9 cellular contexts compared by ENCODE assay signal in the genomic region with DNA sequence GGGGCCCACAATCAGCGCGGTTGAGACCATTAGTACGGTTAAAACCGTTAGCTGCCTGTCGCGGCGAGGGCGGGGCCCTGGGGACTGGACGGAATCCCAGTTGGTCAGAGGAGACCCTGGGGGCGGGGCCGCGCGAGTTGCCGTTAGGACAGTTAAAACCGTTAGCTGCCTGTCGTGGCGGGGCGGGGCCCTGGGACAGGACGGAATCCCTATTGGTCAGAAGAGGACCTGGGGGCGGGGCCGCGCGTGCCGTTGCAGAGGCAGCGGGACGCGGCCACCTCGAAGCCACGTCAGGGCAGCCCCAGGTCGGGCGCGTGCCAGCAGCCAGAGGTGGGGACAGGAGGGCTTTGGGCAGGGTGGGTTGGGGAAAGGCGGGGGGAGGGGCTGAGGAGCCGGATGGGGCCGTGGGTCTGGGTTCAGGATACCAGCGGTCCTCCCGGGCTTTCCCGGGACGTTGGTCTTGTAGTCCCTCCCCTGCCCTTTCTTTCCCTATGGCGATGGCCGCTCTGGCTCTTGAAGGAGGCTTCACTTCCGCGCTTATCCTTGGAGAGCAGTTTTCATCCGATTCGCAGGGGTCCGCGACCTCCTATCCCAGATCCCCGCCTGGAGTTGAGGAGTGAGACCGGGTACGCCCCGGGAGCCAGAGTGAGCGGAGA. TPM values are rescaled to one million over a fixed set of nuclear protein-coding genes. Genes with fewer than 3 reads are reported as not detected.
A peak's percentile ranks its signal among the peaks of the same experiment; 100 is the strongest.
DNase-seq lines count a peak whose midpoint lies in the region; ATAC-seq and TF ChIP-seq lines count a peak whose summit lies in the region.
"Had no signal": no experiment of that assay in that cellular context is flagged by ENCODE, and none has a peak within 500 bp of the region (broad histone marks: within the 10 kb centered on the region; RNA-seq: fewer than 3 reads in every experiment).

No MANE protein-coding gene starts in this region.

- in situ Hi-C loops in HAP-1 (cut with MboI; ENCODE audit: low sequenced_read_pairs), result no loop called here

- ATAC-seq in GM23338, result peak; percentile 96
- ATAC-seq in GM18520 (IDR thresholded peaks at IDR 0.05; ENCODE audit: unreplicated experiment), result no peak

- H3K36me3 ChIP-seq in GM23338 (ENCODE audit: insufficient read depth) (no peaks in the 10 kb centered on the region), skeletal muscle satellite cell (ENCODE audit: insufficient read depth, low read length) (no peaks in the 10 kb centered on the region), HAP-1 (replicated peaks) (no peaks in the 10 kb centered on the region)
- H3K36me3 ChIP-seq: neutrophil had no signal

- no peak overlapping the region for H3K4me3 Mint-ChIP-seq in GM23338

- H3K4me1 ChIP-seq in GM23338 (ENCODE audit: insufficient read depth), result no peaks in the 10 kb centered on the region
- peaks cover 6% of the 10 kb centered on the region for H3K4me1 ChIP-seq in skeletal muscle satellite cell (ENCODE audit: control insufficient read depth, insufficient read depth, low read length)
- no peaks in the 10 kb centered on the region for H3K4me1 ChIP-seq in HAP-1

- H3K9me3 Mint-ChIP-seq in GM23338, result peaks cover 9% of the 10 kb centered on the region

- DNase-seq in GM23338 (ENCODE audit: low spot score), result peak; percentile 96
- DNase-seq in caudate nucleus (lab: John Stamatoyannopoulos, UW), result peak in 35 of 61 donors; percentile 4 to 63 (median 25)
- peak; percentile 95 for DNase-seq in iris pigment epithelial cell (ENCODE audit: low read depth)
- DNase-seq in HAP-1 (ENCODE audit: low spot score in 2 of 2), result no peak
- no peak for DNase-seq in inferior parietal cortex (ENCODE audit: extremely low spot score)
- DNase-seq in NCI-H2227 (lab: John Stamatoyannopoulos, UW; ENCODE audit: unreplicated experiment), result no peak

- H3K27me3 ChIP-seq in GM23338 (ENCODE audit: insufficient read depth) (no peaks in the 10 kb centered on the region; the same call in 1 of the 2 replicates), skeletal muscle satellite cell (ENCODE audit: control insufficient read depth, insufficient read depth, low read length) (no peaks in the 10 kb centered on the region), HAP-1 (ENCODE audit: low read depth) (no peaks in the 10 kb centered on the region)

- H2AFZ ChIP-seq in GM23338, result peak overlapping the region; percentile 89

- peak overlapping the region; percentile 91 for H3K9ac ChIP-seq in skeletal muscle satellite cell (ENCODE audit: low read depth, low read length)

- no peak overlapping the region for H3K27ac Mint-ChIP-seq in GM23338

- H3K36me3 Mint-ChIP-seq in GM23338 (ENCODE audit: low read depth), result no peaks in the 10 kb centered on the region

- H3K79me2 ChIP-seq in GM23338 (replicated peaks; ENCODE audit: insufficient read depth), result no peaks in the 10 kb centered on the region

- no peaks in the 10 kb centered on the region for H3K9me2 ChIP-seq in GM23338 (ENCODE audit: insufficient read depth)

- H3F3A ChIP-seq in GM23338 (replicated peaks; ENCODE audit: low read depth), result no peaks in the 10 kb centered on the region

- no peaks in the 10 kb centered on the region for H4K20me1 ChIP-seq in GM23338 (replicated peaks; ENCODE audit: insufficient read depth)

- no peak for TF ChIP-seq CTCF in GM23338 (conservative IDR thresholded peaks at IDR 0.05; ENCODE audit: low read depth in 2 of 2)

- H3K4me2 ChIP-seq in GM23338 (peak overlapping the region; percentile 68), skeletal muscle satellite cell (ENCODE audit: low read length) (peak overlapping the region; percentile 92)

- no peaks in the 10 kb centered on the region for H3K4me1 Mint-ChIP-seq in GM23338

- H3K27ac ChIP-seq in GM23338 (ENCODE audit: low read depth), result no peak overlapping the region
- no peak overlapping the region for H3K27ac ChIP-seq in caudate nucleus (ENCODE audit: low read depth, low read length)
- H3K27ac ChIP-seq: neutrophil had no signal

- peaks cover 5% of the 10 kb centered on the region for H3K27me3 Mint-ChIP-seq in GM23338 (ENCODE audit: insufficient read depth, low read depth, poor library complexity)

- H3K9me3 ChIP-seq in skeletal muscle satellite cell (replicated peaks; ENCODE audit: low read length), result no peaks in the 10 kb centered on the region
- H3K9me3 ChIP-seq in HAP-1, result no peaks in the 10 kb centered on the region
- H3K9me3 ChIP-seq: neutrophil had no signal

- H3K4me3 ChIP-seq in GM23338 (peak overlapping the region; percentile 45), skeletal muscle satellite cell (ENCODE audit: low read length) (peak overlapping the region; percentile 93), HAP-1 (no peak overlapping the region)

TF ChIP-seq in GM23338, 12 proteins besides CTCF, POLR2A, EP300 and RAD21 (continues in another document):
- TF ChIP-seq ZNF114 (CRISPR knock-in tag; IDR thresholded peaks at IDR 0.05) (no peak), JUNB (IDR thresholded peaks at IDR 0.05; ENCODE audit: unreplicated experiment) (no peak), NANOG (IDR thresholded peaks at IDR 0.05; ENCODE audit: borderline replicate concordance) (no peak), ZNF331 (CRISPR knock-in tag; IDR thresholded peaks at IDR 0.05; ENCODE audit: low read depth) (no peak), EZH2phosphoT487 (IDR thresholded peaks at IDR 0.05; ENCODE audit: unreplicated experiment) (no peak), STAT1 (IDR thresholded peaks at IDR 0.05; ENCODE audit: unreplicated experiment) (no peak), CREB1 (CRISPR knock-in tag; IDR thresholded peaks at IDR 0.05; ENCODE audit: low read depth) (no peak), POLR2AphosphoS5 (IDR thresholded peaks at IDR 0.05; ENCODE audit: low read depth) (no peak; the same call in 1 of the 2 replicates), EZH2 (IDR thresholded peaks at IDR 0.05; ENCODE audit: low read depth, unreplicated experiment) (no peak)
- TF ChIP-seq, protein P1, sequence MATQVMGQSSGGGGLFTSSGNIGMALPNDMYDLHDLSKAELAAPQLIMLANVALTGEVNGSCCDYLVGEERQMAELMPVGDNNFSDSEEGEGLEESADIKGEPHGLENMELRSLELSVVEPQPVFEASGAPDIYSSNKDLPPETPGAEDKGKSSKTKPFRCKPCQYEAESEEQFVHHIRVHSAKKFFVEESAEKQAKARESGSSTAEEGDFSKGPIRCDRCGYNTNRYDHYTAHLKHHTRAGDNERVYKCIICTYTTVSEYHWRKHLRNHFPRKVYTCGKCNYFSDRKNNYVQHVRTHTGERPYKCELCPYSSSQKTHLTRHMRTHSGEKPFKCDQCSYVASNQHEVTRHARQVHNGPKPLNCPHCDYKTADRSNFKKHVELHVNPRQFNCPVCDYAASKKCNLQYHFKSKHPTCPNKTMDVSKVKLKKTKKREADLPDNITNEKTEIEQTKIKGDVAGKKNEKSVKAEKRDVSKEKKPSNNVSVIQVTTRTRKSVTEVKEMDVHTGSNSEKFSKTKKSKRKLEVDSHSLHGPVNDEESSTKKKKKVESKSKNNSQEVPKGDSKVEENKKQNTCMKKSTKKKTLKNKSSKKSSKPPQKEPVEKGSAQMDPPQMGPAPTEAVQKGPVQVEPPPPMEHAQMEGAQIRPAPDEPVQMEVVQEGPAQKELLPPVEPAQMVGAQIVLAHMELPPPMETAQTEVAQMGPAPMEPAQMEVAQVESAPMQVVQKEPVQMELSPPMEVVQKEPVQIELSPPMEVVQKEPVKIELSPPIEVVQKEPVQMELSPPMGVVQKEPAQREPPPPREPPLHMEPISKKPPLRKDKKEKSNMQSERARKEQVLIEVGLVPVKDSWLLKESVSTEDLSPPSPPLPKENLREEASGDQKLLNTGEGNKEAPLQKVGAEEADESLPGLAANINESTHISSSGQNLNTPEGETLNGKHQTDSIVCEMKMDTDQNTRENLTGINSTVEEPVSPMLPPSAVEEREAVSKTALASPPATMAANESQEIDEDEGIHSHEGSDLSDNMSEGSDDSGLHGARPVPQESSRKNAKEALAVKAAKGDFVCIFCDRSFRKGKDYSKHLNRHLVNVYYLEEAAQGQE (IDR thresholded peaks at IDR 0.05; ENCODE audit: unreplicated experiment), result no peak
- TF ChIP-seq, protein P2, sequence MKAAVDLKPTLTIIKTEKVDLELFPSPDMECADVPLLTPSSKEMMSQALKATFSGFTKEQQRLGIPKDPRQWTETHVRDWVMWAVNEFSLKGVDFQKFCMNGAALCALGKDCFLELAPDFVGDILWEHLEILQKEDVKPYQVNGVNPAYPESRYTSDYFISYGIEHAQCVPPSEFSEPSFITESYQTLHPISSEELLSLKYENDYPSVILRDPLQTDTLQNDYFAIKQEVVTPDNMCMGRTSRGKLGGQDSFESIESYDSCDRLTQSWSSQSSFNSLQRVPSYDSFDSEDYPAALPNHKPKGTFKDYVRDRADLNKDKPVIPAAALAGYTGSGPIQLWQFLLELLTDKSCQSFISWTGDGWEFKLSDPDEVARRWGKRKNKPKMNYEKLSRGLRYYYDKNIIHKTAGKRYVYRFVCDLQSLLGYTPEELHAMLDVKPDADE (IDR thresholded peaks at IDR 0.05), result no peak

RNA-seq across cellular contexts. Expression of a gene that starts 28.0 kb away (rescaled TPM):
- 11.1 and 15.0 TPM in 2 replicates for total RNA-seq in GM23338 (2014; rRNA removed; shearing (Covaris generic))
- 4.7 and 5.5 TPM in 2 replicates for polyA plus RNA-seq in GM23338 (2016; fragmentation: Nextera tagmentation; extraction: Ambion mirVana)
- 6.1 and 7.6 TPM in 2 replicates for total RNA-seq in skeletal muscle satellite cell (2012; rRNA removed)

RNA-seq across cellular contexts. Expression of a gene that starts 33.2 kb away (rescaled TPM):
- total RNA-seq in GM23338 (2014; rRNA removed; shearing (Covaris generic)), result 37.4 and 44.2 TPM in 2 replicates
- polyA plus RNA-seq in GM23338 (2016; fragmentation: Nextera tagmentation; extraction: Ambion mirVana), result 1.9 and 2.6 TPM in 2 replicates
- total RNA-seq in skeletal muscle satellite cell (2012; rRNA removed), result 21.3 and 23.8 TPM in 2 replicates

Comparison
In these comparisons a context has a peak if more than half of its experiments do, and no peak if none do; other contexts are left out.
1. DNase-seq: peak in GM23338 (single experiment), caudate nucleus (35 of 61) and iris pigment epithelial cell (single experiment); none in HAP-1 (0 of 2), inferior parietal cortex (single experiment) and NCI-H2227 (single experiment).